In genomic region chr7:117791877-117792780, GRCh38 we compare ENCODE assay signal across 1 cellular context.
TF ChIP-seq lines count a peak whose summit lies in the region.

No MANE protein-coding gene starts in this region.

TF ChIP-seq in K562, 482 proteins besides CTCF, POLR2A, EP300 and RAD21 (continued from another document and continues in another):
- no peak for TF ChIP-seq ZBTB5 (IDR thresholded peaks at IDR 0.05)
- 0 out of 2 replicates have a peak, but pooled peaks have one; percentile 31 for TF ChIP-seq TCF15 (CRISPR knock-in tag; IDR thresholded peaks at IDR 0.05)
- peak; percentile 87 for TF ChIP-seq NFIC (IDR thresholded peaks at IDR 0.05)
- TF ChIP-seq NKRF (IDR thresholded peaks at IDR 0.05; ENCODE audit: borderline replicate concordance): no peak
- TF ChIP-seq SAFB (IDR thresholded peaks at IDR 0.05; ENCODE audit: borderline replicate concordance, low read depth, low read length): no peak
- no peak for TF ChIP-seq IRF1 (CRISPR knock-in tag; IDR thresholded peaks at IDR 0.05; ENCODE audit: borderline replicate concordance)
- TF ChIP-seq DIDO1 (tag; IDR thresholded peaks at IDR 0.05; ENCODE audit: low read depth): 0 out of 2 replicates have a peak, but pooled peaks have one; percentile 26
- TF ChIP-seq AFF1 (IDR thresholded peaks at IDR 0.05; ENCODE audit: low read depth in 1 of 2, partially characterized antibody in 2 of 2): peak; percentile 54 to 87
- no peak; a peak in 1 of 4 replicates for TF ChIP-seq CSDE1 (IDR thresholded peaks at IDR 0.05)
- no peak for TF ChIP-seq RERE (CRISPR knock-in tag; IDR thresholded peaks at IDR 0.05; ENCODE audit: borderline replicate concordance)
- no peak for TF ChIP-seq ASH1L (IDR thresholded peaks at IDR 0.05; ENCODE audit: borderline replicate concordance, low read depth, partially characterized antibody)
- TF ChIP-seq RNF2 (IDR thresholded peaks at IDR 0.05): peak; percentile 97
- no peak for TF ChIP-seq FOXJ2 (tag; IDR thresholded peaks at IDR 0.05)
- TF ChIP-seq KDM2B (CRISPR knock-in tag; IDR thresholded peaks at IDR 0.05): no peak
- TF ChIP-seq, protein P1, sequence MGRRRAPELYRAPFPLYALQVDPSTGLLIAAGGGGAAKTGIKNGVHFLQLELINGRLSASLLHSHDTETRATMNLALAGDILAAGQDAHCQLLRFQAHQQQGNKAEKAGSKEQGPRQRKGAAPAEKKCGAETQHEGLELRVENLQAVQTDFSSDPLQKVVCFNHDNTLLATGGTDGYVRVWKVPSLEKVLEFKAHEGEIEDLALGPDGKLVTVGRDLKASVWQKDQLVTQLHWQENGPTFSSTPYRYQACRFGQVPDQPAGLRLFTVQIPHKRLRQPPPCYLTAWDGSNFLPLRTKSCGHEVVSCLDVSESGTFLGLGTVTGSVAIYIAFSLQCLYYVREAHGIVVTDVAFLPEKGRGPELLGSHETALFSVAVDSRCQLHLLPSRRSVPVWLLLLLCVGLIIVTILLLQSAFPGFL (CRISPR knock-in tag; IDR thresholded peaks at IDR 0.05): no peak
- 0 out of 2 replicates have a peak, but pooled peaks have one; percentile 66 for TF ChIP-seq NFXL1 (CRISPR knock-in tag; IDR thresholded peaks at IDR 0.05)
- no peak for TF ChIP-seq ZNF717 (CRISPR knock-in tag; IDR thresholded peaks at IDR 0.05)
- 0 out of 2 replicates have a peak, but pooled peaks have one; percentile 64 for TF ChIP-seq GABPB1 (CRISPR knock-in tag; IDR thresholded peaks at IDR 0.05)
- TF ChIP-seq NR4A1 (CRISPR knock-in tag; IDR thresholded peaks at IDR 0.05): no peak
- TF ChIP-seq NR4A1 (tag; IDR thresholded peaks at IDR 0.05): no peak
- TF ChIP-seq, protein P2, sequence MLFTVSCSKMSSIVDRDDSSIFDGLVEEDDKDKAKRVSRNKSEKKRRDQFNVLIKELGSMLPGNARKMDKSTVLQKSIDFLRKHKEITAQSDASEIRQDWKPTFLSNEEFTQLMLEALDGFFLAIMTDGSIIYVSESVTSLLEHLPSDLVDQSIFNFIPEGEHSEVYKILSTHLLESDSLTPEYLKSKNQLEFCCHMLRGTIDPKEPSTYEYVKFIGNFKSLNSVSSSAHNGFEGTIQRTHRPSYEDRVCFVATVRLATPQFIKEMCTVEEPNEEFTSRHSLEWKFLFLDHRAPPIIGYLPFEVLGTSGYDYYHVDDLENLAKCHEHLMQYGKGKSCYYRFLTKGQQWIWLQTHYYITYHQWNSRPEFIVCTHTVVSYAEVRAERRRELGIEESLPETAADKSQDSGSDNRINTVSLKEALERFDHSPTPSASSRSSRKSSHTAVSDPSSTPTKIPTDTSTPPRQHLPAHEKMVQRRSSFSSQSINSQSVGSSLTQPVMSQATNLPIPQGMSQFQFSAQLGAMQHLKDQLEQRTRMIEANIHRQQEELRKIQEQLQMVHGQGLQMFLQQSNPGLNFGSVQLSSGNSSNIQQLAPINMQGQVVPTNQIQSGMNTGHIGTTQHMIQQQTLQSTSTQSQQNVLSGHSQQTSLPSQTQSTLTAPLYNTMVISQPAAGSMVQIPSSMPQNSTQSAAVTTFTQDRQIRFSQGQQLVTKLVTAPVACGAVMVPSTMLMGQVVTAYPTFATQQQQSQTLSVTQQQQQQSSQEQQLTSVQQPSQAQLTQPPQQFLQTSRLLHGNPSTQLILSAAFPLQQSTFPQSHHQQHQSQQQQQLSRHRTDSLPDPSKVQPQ (CRISPR knock-in tag; IDR thresholded peaks at IDR 0.05; ENCODE audit: borderline replicate concordance): no peak
- no peak for TF ChIP-seq TRIM25 (IDR thresholded peaks at IDR 0.05; ENCODE audit: borderline replicate concordance)
- peak; percentile 97 for TF ChIP-seq MECOM (CRISPR knock-in tag; IDR thresholded peaks at IDR 0.05)
- TF ChIP-seq FOXK1 (CRISPR knock-in tag; IDR thresholded peaks at IDR 0.05; ENCODE audit: borderline replicate concordance): no peak
- peak; percentile 54; the same call in 1 of the 2 replicates for TF ChIP-seq TCF7L2 (IDR thresholded peaks at IDR 0.05; ENCODE audit: low read depth, low read length)
- peak; percentile 69; the same call in 1 of the 2 replicates for TF ChIP-seq ZNF239 (CRISPR knock-in tag; IDR thresholded peaks at IDR 0.05)
- no peak; the same call in 1 of the 2 replicates for TF ChIP-seq HNRNPUL1 (IDR thresholded peaks at IDR 0.05; ENCODE audit: low read length)
- TF ChIP-seq E2F8 (IDR thresholded peaks at IDR 0.05; ENCODE audit: low read depth, partially characterized antibody): peak; percentile 66
- peak in 1 of 2 experiments; percentile 72; a peak in 1 of 4 replicates for TF ChIP-seq KDM4B (IDR thresholded peaks at IDR 0.05; ENCODE audit: borderline replicate concordance in 2 of 2, low read depth in 1 of 2)
